In genomic region chr18:23824235-23824634, GRCh38 we compare ENCODE assay signal across 15 cellular contexts.
DNase-seq lines count a peak whose midpoint lies in the region; ATAC-seq and TF ChIP-seq lines count a peak whose summit lies in the region.
"Had no signal": no experiment of that assay in that cellular context is flagged by ENCODE, and none has a peak within 500 bp of the region (broad histone marks: within the 10 kb centered on the region; RNA-seq: fewer than 3 reads in every experiment).

No MANE protein-coding gene starts in this region.

- no peak for DNase-seq in AG09309 (ENCODE audit: low read depth)
- DNase-seq in HT-29 (ENCODE audit: low spot score), result peak; percentile 21
- peak; percentile 16 for DNase-seq in SK-MEL-5 (ENCODE audit: low read depth, low spot score)
- DNase-seq in foreskin keratinocyte, result no peak
- DNase-seq in activated CD8-positive, alpha-beta memory T cell treated with anti-CD3 and anti-CD28 coated beads, Interleukin-2, amount 10 ng/mL, durations not matched to agents 7 days and 5 days, result no peak
- no peak for DNase-seq in central memory CD4-positive, alpha-beta T cell
- DNase-seq in sciatic nerve (ENCODE audit: low spot score), result no peak
- DNase-seq: activated naive CD4-positive, alpha-beta T cell treated with Interleukin-2 at 50 U/mL for 16 hours; NCI-H510A treated with DMSO at 0.1 percent for 48 hours; Right ventricle myocardium superior; stimulated activated CD4-positive, alpha-beta T cell treated with anti-CD3 and anti-CD28 coated beads, Interleukin-2, amount 100 ng/mL, for 24 hours had no signal

- ATAC-seq in foreskin keratinocyte (no peak), sciatic nerve (no peak)
- ATAC-seq in activated CD8-positive, alpha-beta memory T cell treated with anti-CD3 and anti-CD28 coated beads, Interleukin-2, amount 10 ng/mL, durations not matched to agents 7 days and 5 days, result no peak
- no peak for ATAC-seq in activated T-helper 17 cell treated with anti-CD3 and anti-CD28 coated beads, Interleukin-2, amount 50 U/mL, for 72 hours (replicated peaks)

- no peak overlapping the region for H3K4me3 ChIP-seq in AG09309 (ENCODE audit: control insufficient read depth, low read depth, low read length)
- H3K4me3 ChIP-seq: prostate gland had no signal

- H3K27ac ChIP-seq in foreskin keratinocyte, result peak overlapping the region; percentile 79

- H3K9me3 Mint-ChIP-seq in activated CD8-positive, alpha-beta memory T cell treated with anti-CD3 and anti-CD28 coated beads, Interleukin-2, amount 10 ng/mL, durations not matched to agents 7 days and 5 days (ENCODE audit: low read depth), result peaks cover 2% of the 10 kb centered on the region
- no peaks in the 10 kb centered on the region for H3K9me3 Mint-ChIP-seq in activated T-helper 17 cell treated with anti-CD3 and anti-CD28 coated beads, Interleukin-2, amount 50 U/mL, for 72 hours
- H3K9me3 Mint-ChIP-seq: central memory CD8-positive, alpha-beta T cell; memory B cell had no signal

- peaks cover 14% of the 10 kb centered on the region for H3K27me3 Mint-ChIP-seq in activated CD8-positive, alpha-beta memory T cell treated with anti-CD3 and anti-CD28 coated beads, Interleukin-2, amount 10 ng/mL, durations not matched to agents 7 days and 5 days
- H3K27me3 Mint-ChIP-seq in activated T-helper 17 cell treated with anti-CD3 and anti-CD28 coated beads, Interleukin-2, amount 50 U/mL, for 72 hours, result no peaks in the 10 kb centered on the region

- H3K27ac Mint-ChIP-seq in activated CD8-positive, alpha-beta memory T cell treated with anti-CD3 and anti-CD28 coated beads, Interleukin-2, amount 10 ng/mL, durations not matched to agents 7 days and 5 days, result no peak overlapping the region
- H3K27ac Mint-ChIP-seq in activated T-helper 17 cell treated with anti-CD3 and anti-CD28 coated beads, Interleukin-2, amount 50 U/mL, for 72 hours, result no peak overlapping the region
- H3K27ac Mint-ChIP-seq: memory B cell had no signal

- peaks cover 64% of the 10 kb centered on the region for H3K4me1 ChIP-seq in foreskin keratinocyte
- H3K4me1 ChIP-seq: prostate gland had no signal

- H3K4me3 Mint-ChIP-seq in activated CD8-positive, alpha-beta memory T cell treated with anti-CD3 and anti-CD28 coated beads, Interleukin-2, amount 10 ng/mL, durations not matched to agents 7 days and 5 days, result no peak overlapping the region
- H3K4me3 Mint-ChIP-seq in activated T-helper 17 cell treated with anti-CD3 and anti-CD28 coated beads, Interleukin-2, amount 50 U/mL, for 72 hours, result no peak overlapping the region
- H3K4me3 Mint-ChIP-seq: central memory CD8-positive, alpha-beta T cell; memory B cell had no signal

- in situ Hi-C loops in SK-MEL-5 (cut with HindIII; ENCODE audit: low pct_unique_long_range_greater_than_20kb, low sequenced_read_pairs), result no loop called here

- no peaks in the 10 kb centered on the region for H3K27me3 ChIP-seq in foreskin keratinocyte

- CTCF ChIA-PET in activated CD8-positive, alpha-beta memory T cell treated with anti-CD3 and anti-CD28 coated beads, Interleukin-2, amount 10 ng/mL, durations not matched to agents 7 days and 5 days (lab: Charles Lee), result interaction anchor here (1.3 to 1.5 kb wide), 4 partner anchors 13 to 291 kb away, joined by 3 to 7 read pairs (median 4); no protein-coding TSS in a partner anchor

- peaks cover 5% of the 10 kb centered on the region for H3K36me3 Mint-ChIP-seq in activated CD8-positive, alpha-beta memory T cell treated with anti-CD3 and anti-CD28 coated beads, Interleukin-2, amount 10 ng/mL, durations not matched to agents 7 days and 5 days
- H3K36me3 Mint-ChIP-seq in activated T-helper 17 cell treated with anti-CD3 and anti-CD28 coated beads, Interleukin-2, amount 50 U/mL, for 72 hours (ENCODE audit: low read depth), result no peaks in the 10 kb centered on the region
- H3K36me3 Mint-ChIP-seq: memory B cell had no signal

- TF ChIP-seq CTCF in AG09309 (IDR thresholded peaks at IDR 0.05; ENCODE audit: control insufficient read depth, insufficient read depth, low read depth, low read length, missing control alignments), result peak; percentile 8
- TF ChIP-seq CTCF in foreskin keratinocyte (conservative IDR thresholded peaks at IDR 0.05), result peak; percentile 65

- intact Hi-C loops in sciatic nerve (cut with DNase I), result no loop called here

- H3K4me1 Mint-ChIP-seq in activated CD8-positive, alpha-beta memory T cell treated with anti-CD3 and anti-CD28 coated beads, Interleukin-2, amount 10 ng/mL, durations not matched to agents 7 days and 5 days, result peaks cover 38% of the 10 kb centered on the region
- peaks cover 10% of the 10 kb centered on the region for H3K4me1 Mint-ChIP-seq in activated T-helper 17 cell treated with anti-CD3 and anti-CD28 coated beads, Interleukin-2, amount 50 U/mL, for 72 hours

Comparison
In these comparisons a context has a peak if more than half of its experiments do, and no peak if none do; other contexts are left out.
1. DNase-seq: peak in HT-29 (single experiment) and SK-MEL-5 (single experiment); none in AG09309 (single experiment), foreskin keratinocyte (0 of 2), activated CD8-positive, alpha-beta memory T cell treated with anti-CD3 and anti-CD28 coated beads, Interleukin-2, amount 10 ng/mL, durations not matched to agents 7 days and 5 days (single experiment), central memory CD4-positive, alpha-beta T cell (single experiment) and sciatic nerve (single experiment).